In the genomic region with DNA sequence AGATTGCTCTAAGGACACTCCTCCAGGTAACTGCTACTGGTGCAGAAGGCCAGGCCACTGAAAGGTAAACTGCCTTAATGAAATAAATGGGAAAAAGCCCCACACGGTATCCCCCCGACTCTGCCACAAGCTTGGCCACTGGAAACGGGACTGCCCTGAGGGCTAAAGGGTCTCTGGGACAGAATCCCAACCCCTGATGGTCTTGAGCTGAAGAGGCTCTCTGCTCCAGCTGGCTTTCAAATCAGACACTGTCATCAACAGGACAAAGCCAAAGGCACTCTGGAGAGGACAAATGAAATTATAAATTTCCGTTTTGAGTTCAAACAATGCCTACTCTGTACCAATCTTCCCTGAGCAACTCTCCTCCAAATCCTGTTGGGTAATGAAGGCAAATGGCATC, we compare ENCODE assay signal across 2 cellular contexts.
TF ChIP-seq lines count a peak whose summit lies in the region.

No MANE protein-coding gene starts in this region.

TF ChIP-seq in SK-N-SH, 30 proteins besides CTCF, POLR2A, EP300 and RAD21 (continued from another document):
- TF ChIP-seq, protein P1, sequence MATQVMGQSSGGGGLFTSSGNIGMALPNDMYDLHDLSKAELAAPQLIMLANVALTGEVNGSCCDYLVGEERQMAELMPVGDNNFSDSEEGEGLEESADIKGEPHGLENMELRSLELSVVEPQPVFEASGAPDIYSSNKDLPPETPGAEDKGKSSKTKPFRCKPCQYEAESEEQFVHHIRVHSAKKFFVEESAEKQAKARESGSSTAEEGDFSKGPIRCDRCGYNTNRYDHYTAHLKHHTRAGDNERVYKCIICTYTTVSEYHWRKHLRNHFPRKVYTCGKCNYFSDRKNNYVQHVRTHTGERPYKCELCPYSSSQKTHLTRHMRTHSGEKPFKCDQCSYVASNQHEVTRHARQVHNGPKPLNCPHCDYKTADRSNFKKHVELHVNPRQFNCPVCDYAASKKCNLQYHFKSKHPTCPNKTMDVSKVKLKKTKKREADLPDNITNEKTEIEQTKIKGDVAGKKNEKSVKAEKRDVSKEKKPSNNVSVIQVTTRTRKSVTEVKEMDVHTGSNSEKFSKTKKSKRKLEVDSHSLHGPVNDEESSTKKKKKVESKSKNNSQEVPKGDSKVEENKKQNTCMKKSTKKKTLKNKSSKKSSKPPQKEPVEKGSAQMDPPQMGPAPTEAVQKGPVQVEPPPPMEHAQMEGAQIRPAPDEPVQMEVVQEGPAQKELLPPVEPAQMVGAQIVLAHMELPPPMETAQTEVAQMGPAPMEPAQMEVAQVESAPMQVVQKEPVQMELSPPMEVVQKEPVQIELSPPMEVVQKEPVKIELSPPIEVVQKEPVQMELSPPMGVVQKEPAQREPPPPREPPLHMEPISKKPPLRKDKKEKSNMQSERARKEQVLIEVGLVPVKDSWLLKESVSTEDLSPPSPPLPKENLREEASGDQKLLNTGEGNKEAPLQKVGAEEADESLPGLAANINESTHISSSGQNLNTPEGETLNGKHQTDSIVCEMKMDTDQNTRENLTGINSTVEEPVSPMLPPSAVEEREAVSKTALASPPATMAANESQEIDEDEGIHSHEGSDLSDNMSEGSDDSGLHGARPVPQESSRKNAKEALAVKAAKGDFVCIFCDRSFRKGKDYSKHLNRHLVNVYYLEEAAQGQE (IDR thresholded peaks at IDR 0.05; ENCODE audit: low read depth, low read length) = no peak

TF ChIP-seq in SK-N-SH treated with all-trans-retinoic acid at 6 μM for 48 hours, 23 proteins besides CTCF, POLR2A, EP300 and RAD21 (continued from another document):
- TF ChIP-seq, protein P2, sequence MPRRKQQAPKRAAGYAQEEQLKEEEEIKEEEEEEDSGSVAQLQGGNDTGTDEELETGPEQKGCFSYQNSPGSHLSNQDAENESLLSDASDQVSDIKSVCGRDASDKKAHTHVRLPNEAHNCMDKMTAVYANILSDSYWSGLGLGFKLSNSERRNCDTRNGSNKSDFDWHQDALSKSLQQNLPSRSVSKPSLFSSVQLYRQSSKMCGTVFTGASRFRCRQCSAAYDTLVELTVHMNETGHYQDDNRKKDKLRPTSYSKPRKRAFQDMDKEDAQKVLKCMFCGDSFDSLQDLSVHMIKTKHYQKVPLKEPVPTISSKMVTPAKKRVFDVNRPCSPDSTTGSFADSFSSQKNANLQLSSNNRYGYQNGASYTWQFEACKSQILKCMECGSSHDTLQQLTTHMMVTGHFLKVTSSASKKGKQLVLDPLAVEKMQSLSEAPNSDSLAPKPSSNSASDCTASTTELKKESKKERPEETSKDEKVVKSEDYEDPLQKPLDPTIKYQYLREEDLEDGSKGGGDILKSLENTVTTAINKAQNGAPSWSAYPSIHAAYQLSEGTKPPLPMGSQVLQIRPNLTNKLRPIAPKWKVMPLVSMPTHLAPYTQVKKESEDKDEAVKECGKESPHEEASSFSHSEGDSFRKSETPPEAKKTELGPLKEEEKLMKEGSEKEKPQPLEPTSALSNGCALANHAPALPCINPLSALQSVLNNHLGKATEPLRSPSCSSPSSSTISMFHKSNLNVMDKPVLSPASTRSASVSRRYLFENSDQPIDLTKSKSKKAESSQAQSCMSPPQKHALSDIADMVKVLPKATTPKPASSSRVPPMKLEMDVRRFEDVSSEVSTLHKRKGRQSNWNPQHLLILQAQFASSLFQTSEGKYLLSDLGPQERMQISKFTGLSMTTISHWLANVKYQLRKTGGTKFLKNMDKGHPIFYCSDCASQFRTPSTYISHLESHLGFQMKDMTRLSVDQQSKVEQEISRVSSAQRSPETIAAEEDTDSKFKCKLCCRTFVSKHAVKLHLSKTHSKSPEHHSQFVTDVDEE (CRISPR knock-in tag; IDR thresholded peaks at IDR 0.05) = no peak
- TF ChIP-seq PPARA (CRISPR knock-in tag; IDR thresholded peaks at IDR 0.05; ENCODE audit: borderline replicate concordance) (no peak), BACH2 (CRISPR knock-in tag; IDR thresholded peaks at IDR 0.05; ENCODE audit: borderline replicate concordance) (no peak), PATZ1 (CRISPR knock-in tag; IDR thresholded peaks at IDR 0.05; ENCODE audit: borderline replicate concordance) (no peak), ZC3H10 (CRISPR knock-in tag; IDR thresholded peaks at IDR 0.05) (no peak), ZFP3 (CRISPR knock-in tag; IDR thresholded peaks at IDR 0.05) (no peak), ZFP30 (CRISPR knock-in tag; IDR thresholded peaks at IDR 0.05) (no peak), RARB (CRISPR knock-in tag; IDR thresholded peaks at IDR 0.05) (no peak), OSR1 (CRISPR knock-in tag; IDR thresholded peaks at IDR 0.05) (no peak), GLIS3 (CRISPR knock-in tag; IDR thresholded peaks at IDR 0.05) (no peak), ESRRG (CRISPR knock-in tag; IDR thresholded peaks at IDR 0.05) (no peak), POU6F1 (CRISPR knock-in tag; IDR thresholded peaks at IDR 0.05; ENCODE audit: borderline replicate concordance, low read depth) (no peak), ZNF70 (CRISPR knock-in tag; IDR thresholded peaks at IDR 0.05) (no peak), TOX (CRISPR knock-in tag; IDR thresholded peaks at IDR 0.05; ENCODE audit: borderline replicate concordance) (no peak), ARNTL (CRISPR knock-in tag; IDR thresholded peaks at IDR 0.05; ENCODE audit: borderline replicate concordance, low read depth) (no peak)
- TF ChIP-seq, protein P3, sequence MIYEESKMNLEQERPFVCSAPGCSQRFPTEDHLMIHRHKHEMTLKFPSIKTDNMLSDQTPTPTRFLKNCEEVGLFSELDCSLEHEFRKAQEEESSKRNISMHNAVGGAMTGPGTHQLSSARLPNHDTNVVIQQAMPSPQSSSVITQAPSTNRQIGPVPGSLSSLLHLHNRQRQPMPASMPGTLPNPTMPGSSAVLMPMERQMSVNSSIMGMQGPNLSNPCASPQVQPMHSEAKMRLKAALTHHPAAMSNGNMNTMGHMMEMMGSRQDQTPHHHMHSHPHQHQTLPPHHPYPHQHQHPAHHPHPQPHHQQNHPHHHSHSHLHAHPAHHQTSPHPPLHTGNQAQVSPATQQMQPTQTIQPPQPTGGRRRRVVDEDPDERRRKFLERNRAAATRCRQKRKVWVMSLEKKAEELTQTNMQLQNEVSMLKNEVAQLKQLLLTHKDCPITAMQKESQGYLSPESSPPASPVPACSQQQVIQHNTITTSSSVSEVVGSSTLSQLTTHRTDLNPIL (CRISPR knock-in tag; IDR thresholded peaks at IDR 0.05; ENCODE audit: low read depth) = no peak
